Comparison of ENCODE assay signal across 9 cellular contexts in the genomic region with DNA sequence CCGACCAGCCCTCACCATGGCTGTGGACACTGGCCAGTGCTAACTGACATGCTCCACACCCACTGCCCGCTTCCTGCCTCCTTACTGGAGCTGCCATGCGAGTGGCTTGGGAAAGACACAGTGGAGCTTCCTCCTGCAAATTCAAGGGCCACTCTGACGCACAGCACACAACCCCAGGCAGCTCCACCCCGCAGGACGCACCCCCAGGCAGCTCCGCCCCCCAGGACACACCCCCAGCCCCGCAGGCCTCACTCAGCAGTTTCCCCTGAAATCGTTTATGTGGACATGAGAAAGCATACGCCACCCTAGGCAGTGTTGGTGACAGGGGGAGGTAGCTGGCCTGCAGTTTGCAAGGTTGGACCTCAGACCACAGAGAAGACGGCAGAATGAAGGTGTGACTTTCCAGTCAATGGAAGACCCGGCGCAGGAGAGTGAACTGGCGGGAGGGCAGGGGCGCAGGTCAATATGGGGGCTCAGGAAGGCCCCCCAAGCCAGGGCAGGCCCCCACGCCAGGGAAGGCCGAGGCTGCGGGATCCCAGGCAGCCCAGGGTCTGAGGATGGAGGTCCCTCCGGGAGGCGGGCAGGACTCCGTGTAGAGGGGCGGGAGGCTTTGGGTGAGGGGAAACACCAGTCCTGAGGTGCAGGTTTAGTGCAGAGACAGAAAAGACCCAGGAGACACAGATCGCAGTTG. TPM values are rescaled to one million over a fixed set of nuclear protein-coding genes. Genes with fewer than 3 reads are reported as not detected.
DNase-seq lines count a peak whose midpoint lies in the region; ATAC-seq and TF ChIP-seq lines count a peak whose summit lies in the region.
"Had no signal": no experiment of that assay in that cellular context is flagged by ENCODE, and none has a peak within 500 bp of the region (broad histone marks: within the 10 kb centered on the region; RNA-seq: fewer than 3 reads in every experiment).

No MANE protein-coding gene starts in this region.

- ATAC-seq in HG03095 (IDR thresholded peaks at IDR 0.05; ENCODE audit: unreplicated experiment) (peak; percentile 18), HG02885 (IDR thresholded peaks at IDR 0.05; ENCODE audit: poor library complexity, unreplicated experiment) (no peak), GM21825 (IDR thresholded peaks at IDR 0.05; ENCODE audit: unreplicated experiment) (no peak), HG03378 (IDR thresholded peaks at IDR 0.05; ENCODE audit: unreplicated experiment) (no peak)

- H3K36me3 ChIP-seq in GM06990 (ENCODE audit: control insufficient read depth, insufficient read depth, low read length) = peaks cover 17% of the 10 kb centered on the region

- no peak overlapping the region for H3K27ac Mint-ChIP-seq in activated naive CD4-positive, alpha-beta T cell treated with anti-CD3 and anti-CD28 coated beads, Interleukin-2, amount 50 U/mL, for 24 hours

- H3K4me3 Mint-ChIP-seq in activated naive CD4-positive, alpha-beta T cell treated with anti-CD3 and anti-CD28 coated beads, Interleukin-2, amount 50 U/mL, for 24 hours = peak overlapping the region; percentile 19

- peak overlapping the region; percentile 59 for H3K4me3 ChIP-seq in GM06990 (replicated peaks; ENCODE audit: low read depth, low read length)

- H3K27me3 ChIP-seq in GM06990 (replicated peaks; ENCODE audit: control insufficient read depth, insufficient read depth, low read length) = no peaks in the 10 kb centered on the region

- H3K9me3 Mint-ChIP-seq in activated naive CD4-positive, alpha-beta T cell treated with anti-CD3 and anti-CD28 coated beads, Interleukin-2, amount 50 U/mL, for 24 hours = no peaks in the 10 kb centered on the region

- H3K36me3 Mint-ChIP-seq in activated naive CD4-positive, alpha-beta T cell treated with anti-CD3 and anti-CD28 coated beads, Interleukin-2, amount 50 U/mL, for 24 hours = no peaks in the 10 kb centered on the region

- H3K27me3 Mint-ChIP-seq in activated naive CD4-positive, alpha-beta T cell treated with anti-CD3 and anti-CD28 coated beads, Interleukin-2, amount 50 U/mL, for 24 hours = no peaks in the 10 kb centered on the region

- peak; percentile 86 for DNase-seq in GM06990 (ENCODE audit: extremely low read depth, insufficient read length)
- peak; percentile 39 for DNase-seq in mucosa of gallbladder (ENCODE audit: low spot score)
- DNase-seq in NCI-H2227 treated with DMSO at 0.1 percent for 48 hours (lab: John Stamatoyannopoulos, UW) = no peak

- H3K4me1 Mint-ChIP-seq in activated naive CD4-positive, alpha-beta T cell treated with anti-CD3 and anti-CD28 coated beads, Interleukin-2, amount 50 U/mL, for 24 hours = peaks cover 24% of the 10 kb centered on the region

- no peak for TF ChIP-seq CTCF in GM06990 (IDR thresholded peaks at IDR 0.05; ENCODE audit: insufficient read depth, low read length, poor library complexity, severe bottlenecking)

RNA-seq across cellular contexts. Expression of a gene that starts 21.6 kb away (rescaled TPM):
- total RNA-seq in mucosa of gallbladder = 119 TPM

RNA-seq across cellular contexts. Expression of a gene that starts 57.0 kb away (rescaled TPM):
- 0.23 TPM for total RNA-seq in mucosa of gallbladder
- total RNA-seq: HT-29 had no signal
